In the genomic region with DNA sequence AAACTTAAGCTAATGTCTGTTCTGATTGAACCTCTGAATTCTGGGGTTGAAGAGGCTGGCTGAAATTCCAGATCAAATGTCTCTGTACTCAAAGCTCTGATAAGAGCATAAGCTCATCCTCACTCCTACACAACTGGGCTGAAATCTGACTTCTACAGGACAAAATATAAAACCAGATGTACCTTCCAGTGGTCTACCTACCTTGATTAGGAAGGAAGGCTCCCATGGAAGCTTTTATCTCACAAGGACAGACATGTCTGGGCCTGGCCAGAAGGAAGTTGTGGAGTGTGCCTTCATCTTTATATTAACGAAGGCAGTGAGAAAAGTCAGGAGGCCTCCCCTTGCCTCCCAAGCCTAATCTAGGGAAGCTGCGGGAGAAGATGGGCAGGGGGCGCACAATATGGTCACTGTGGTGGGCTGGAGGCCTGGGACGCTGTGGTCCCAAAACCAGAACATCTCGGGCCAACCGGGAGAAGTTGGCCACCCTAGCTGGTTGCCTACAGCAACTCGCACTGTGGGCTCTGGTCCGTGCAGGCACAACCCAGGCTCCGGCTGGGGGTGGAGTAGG, we compare ENCODE assay signal across 1 cellular context.
TF ChIP-seq lines count a peak whose summit lies in the region.

No MANE protein-coding gene starts in this region.

TF ChIP-seq in K562, 482 proteins besides CTCF, POLR2A, EP300 and RAD21 (continued from another document and continues in another):
- TF ChIP-seq, protein P1, sequence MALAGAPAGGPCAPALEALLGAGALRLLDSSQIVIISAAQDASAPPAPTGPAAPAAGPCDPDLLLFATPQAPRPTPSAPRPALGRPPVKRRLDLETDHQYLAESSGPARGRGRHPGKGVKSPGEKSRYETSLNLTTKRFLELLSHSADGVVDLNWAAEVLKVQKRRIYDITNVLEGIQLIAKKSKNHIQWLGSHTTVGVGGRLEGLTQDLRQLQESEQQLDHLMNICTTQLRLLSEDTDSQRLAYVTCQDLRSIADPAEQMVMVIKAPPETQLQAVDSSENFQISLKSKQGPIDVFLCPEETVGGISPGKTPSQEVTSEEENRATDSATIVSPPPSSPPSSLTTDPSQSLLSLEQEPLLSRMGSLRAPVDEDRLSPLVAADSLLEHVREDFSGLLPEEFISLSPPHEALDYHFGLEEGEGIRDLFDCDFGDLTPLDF (CRISPR knock-in tag; IDR thresholded peaks at IDR 0.05) = no peak
- TF ChIP-seq GATAD2A (IDR thresholded peaks at IDR 0.05) (no peak), NFE2 (IDR thresholded peaks at IDR 0.05; ENCODE audit: low read depth) (0 out of 2 replicates have a peak, but pooled peaks have one; percentile 23), POU5F1 (IDR thresholded peaks at IDR 0.05; ENCODE audit: borderline replicate concordance, low read depth, low read length, partially characterized antibody) (no peak), SMAD2 (IDR thresholded peaks at IDR 0.05; ENCODE audit: low read depth, low read length) (no peak), GATA2 (CRISPR knock-in tag; IDR thresholded peaks at IDR 0.05) (peak; percentile 79; the same call in 1 of the 2 replicates), ZNF224 (CRISPR knock-in tag; IDR thresholded peaks at IDR 0.05) (no peak), ETV6 (IDR thresholded peaks at IDR 0.05; ENCODE audit: borderline replicate concordance in 1 of 2, low read depth in 2 of 2, low read length in 1 of 2) (0 out of 4 replicates have a peak, but pooled peaks of 1 of the 2 experiments have one; percentile 44), ETV6 (CRISPR knock-in tag; IDR thresholded peaks at IDR 0.05; ENCODE audit: borderline replicate concordance) (no peak), CBFA2T3 (IDR thresholded peaks at IDR 0.05) (peak; percentile 97), NR4A1 (CRISPR knock-in tag; IDR thresholded peaks at IDR 0.05) (no peak), NR4A1 (tag; IDR thresholded peaks at IDR 0.05) (no peak), PRPF4 (IDR thresholded peaks at IDR 0.05; ENCODE audit: insufficient read depth, low read depth, low read length, poor library complexity, severe bottlenecking) (no peak), HDAC6 (IDR thresholded peaks at IDR 0.05; ENCODE audit: low read depth, low read length) (no peak), BRF1 (IDR thresholded peaks at IDR 0.05; ENCODE audit: borderline replicate concordance, extremely low read depth, insufficient read length) (no peak), RBM34 (IDR thresholded peaks at IDR 0.05; ENCODE audit: borderline replicate concordance, insufficient read depth, low read length) (no peak), ELF4 (CRISPR knock-in tag; IDR thresholded peaks at IDR 0.05) (no peak), YBX1 (IDR thresholded peaks at IDR 0.05) (no peak), ZNF282 (CRISPR knock-in tag; IDR thresholded peaks at IDR 0.05) (no peak), STAT5A (IDR thresholded peaks at IDR 0.05; ENCODE audit: borderline replicate concordance, low read length) (peak; percentile 85), XRCC4 (IDR thresholded peaks at IDR 0.05; ENCODE audit: extremely low read depth, insufficient read depth, insufficient read length) (no peak), ZNF766 (CRISPR knock-in tag; conservative IDR thresholded peaks at IDR 0.05) (no peak)
- TF ChIP-seq, protein P2, sequence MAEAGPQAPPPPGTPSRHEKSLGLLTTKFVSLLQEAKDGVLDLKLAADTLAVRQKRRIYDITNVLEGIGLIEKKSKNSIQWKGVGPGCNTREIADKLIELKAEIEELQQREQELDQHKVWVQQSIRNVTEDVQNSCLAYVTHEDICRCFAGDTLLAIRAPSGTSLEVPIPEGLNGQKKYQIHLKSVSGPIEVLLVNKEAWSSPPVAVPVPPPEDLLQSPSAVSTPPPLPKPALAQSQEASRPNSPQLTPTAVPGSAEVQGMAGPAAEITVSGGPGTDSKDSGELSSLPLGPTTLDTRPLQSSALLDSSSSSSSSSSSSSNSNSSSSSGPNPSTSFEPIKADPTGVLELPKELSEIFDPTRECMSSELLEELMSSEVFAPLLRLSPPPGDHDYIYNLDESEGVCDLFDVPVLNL (CRISPR knock-in tag; IDR thresholded peaks at IDR 0.05; ENCODE audit: low read depth) = no peak
- TF ChIP-seq, protein P3, sequence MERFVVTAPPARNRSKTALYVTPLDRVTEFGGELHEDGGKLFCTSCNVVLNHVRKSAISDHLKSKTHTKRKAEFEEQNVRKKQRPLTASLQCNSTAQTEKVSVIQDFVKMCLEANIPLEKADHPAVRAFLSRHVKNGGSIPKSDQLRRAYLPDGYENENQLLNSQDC (CRISPR knock-in tag; IDR thresholded peaks at IDR 0.05) = no peak
- TF ChIP-seq, protein P4, sequence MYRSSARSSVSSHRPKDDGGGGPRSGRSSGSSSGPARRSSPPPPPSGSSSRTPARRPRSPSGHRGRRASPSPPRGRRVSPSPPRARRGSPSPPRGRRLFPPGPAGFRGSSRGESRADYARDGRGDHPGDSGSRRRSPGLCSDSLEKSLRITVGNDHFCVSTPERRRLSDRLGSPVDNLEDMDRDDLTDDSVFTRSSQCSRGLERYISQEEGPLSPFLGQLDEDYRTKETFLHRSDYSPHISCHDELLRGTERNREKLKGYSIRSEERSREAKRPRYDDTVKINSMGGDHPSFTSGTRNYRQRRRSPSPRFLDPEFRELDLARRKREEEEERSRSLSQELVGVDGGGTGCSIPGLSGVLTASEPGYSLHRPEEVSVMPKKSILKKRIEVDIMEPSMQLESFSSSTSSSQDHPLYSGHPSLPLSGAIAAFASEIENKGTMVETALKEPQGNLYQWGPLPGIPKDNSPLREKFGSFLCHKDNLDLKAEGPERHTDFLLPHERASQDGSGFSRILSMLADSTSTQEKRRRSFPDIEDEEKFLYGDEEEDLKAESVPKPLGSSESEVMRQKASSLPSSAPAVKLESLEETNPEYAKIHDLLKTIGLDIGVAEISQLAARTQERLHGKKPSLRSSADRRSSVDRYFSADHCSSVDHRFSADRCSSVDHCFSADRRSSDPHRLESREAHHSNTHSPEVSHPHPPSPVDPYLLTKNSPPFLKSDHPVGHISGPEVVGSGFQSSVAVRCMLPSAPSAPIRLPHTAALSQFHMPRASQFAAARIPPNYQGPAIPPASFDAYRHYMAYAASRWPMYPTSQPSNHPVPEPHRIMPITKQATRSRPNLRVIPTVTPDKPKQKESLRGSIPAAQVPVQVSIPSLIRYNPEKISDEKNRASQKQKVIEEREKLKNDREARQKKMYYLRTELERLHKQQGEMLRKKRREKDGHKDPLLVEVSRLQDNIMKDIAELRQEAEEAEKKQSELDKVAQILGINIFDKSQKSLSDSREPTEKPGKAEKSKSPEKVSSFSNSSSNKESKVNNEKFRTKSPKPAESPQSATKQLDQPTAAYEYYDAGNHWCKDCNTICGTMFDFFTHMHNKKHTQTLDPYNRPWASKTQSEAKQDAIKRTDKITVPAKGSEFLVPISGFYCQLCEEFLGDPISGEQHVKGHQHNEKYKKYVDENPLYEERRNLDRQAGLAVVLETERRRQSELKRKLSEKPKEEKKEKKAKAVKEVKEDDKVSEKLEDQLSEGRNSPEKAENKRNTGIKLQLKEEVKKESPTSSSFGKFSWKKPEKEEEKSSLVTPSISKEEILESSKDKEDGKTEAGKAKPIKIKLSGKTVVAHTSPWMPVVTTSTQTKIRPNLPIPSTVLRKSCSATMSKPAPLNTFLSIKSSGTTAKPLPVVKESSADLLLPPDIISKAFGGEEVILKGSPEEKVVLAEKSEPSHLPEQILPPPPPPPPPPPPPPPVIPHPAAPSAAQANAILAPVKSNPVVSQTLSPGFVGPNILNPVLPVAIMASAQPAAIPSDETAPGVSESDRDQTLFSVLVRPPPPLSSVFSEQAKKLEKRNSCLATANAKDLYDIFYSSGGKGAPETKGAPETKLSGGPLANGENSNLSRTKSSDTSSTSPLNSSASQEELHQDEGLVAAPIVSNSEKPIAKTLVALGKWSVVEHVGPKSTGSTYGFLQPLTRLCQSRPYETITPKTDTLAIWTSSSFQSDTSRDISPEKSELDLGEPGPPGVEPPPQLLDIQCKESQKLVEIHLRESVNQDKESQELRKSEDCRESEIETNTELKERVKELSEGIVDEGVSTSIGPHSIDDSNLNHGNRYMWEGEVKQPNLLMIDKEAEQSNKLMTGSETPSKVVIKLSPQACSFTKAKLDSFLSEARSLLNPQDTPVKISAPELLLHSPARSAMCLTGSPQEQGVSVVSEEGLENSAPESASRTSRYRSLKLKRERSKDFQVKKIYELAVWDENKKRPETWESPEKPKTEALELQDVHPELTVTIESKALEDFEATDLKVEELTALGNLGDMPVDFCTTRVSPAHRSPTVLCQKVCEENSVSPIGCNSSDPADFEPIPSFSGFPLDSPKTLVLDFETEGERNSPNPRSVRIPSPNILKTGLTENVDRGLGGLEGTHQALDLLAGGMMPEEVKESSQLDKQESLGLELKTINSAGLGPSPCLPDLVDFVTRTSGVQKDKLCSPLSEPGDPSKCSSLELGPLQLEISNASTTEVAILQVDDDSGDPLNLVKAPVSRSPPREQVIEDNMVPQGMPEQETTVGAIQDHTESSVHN (IDR thresholded peaks at IDR 0.05; ENCODE audit: borderline replicate concordance in 1 of 2, low read depth in 1 of 2) = no peak
- TF ChIP-seq, protein P5, sequence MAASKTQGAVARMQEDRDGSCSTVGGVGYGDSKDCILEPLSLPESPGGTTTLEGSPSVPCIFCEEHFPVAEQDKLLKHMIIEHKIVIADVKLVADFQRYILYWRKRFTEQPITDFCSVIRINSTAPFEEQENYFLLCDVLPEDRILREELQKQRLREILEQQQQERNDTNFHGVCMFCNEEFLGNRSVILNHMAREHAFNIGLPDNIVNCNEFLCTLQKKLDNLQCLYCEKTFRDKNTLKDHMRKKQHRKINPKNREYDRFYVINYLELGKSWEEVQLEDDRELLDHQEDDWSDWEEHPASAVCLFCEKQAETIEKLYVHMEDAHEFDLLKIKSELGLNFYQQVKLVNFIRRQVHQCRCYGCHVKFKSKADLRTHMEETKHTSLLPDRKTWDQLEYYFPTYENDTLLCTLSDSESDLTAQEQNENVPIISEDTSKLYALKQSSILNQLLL (CRISPR knock-in tag; IDR thresholded peaks at IDR 0.05; ENCODE audit: borderline replicate concordance) = no peak
- TF ChIP-seq, protein P6, sequence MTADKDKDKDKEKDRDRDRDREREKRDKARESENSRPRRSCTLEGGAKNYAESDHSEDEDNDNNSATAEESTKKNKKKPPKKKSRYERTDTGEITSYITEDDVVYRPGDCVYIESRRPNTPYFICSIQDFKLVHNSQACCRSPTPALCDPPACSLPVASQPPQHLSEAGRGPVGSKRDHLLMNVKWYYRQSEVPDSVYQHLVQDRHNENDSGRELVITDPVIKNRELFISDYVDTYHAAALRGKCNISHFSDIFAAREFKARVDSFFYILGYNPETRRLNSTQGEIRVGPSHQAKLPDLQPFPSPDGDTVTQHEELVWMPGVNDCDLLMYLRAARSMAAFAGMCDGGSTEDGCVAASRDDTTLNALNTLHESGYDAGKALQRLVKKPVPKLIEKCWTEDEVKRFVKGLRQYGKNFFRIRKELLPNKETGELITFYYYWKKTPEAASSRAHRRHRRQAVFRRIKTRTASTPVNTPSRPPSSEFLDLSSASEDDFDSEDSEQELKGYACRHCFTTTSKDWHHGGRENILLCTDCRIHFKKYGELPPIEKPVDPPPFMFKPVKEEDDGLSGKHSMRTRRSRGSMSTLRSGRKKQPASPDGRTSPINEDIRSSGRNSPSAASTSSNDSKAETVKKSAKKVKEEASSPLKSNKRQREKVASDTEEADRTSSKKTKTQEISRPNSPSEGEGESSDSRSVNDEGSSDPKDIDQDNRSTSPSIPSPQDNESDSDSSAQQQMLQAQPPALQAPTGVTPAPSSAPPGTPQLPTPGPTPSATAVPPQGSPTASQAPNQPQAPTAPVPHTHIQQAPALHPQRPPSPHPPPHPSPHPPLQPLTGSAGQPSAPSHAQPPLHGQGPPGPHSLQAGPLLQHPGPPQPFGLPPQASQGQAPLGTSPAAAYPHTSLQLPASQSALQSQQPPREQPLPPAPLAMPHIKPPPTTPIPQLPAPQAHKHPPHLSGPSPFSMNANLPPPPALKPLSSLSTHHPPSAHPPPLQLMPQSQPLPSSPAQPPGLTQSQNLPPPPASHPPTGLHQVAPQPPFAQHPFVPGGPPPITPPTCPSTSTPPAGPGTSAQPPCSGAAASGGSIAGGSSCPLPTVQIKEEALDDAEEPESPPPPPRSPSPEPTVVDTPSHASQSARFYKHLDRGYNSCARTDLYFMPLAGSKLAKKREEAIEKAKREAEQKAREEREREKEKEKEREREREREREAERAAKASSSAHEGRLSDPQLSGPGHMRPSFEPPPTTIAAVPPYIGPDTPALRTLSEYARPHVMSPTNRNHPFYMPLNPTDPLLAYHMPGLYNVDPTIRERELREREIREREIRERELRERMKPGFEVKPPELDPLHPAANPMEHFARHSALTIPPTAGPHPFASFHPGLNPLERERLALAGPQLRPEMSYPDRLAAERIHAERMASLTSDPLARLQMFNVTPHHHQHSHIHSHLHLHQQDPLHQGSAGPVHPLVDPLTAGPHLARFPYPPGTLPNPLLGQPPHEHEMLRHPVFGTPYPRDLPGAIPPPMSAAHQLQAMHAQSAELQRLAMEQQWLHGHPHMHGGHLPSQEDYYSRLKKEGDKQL (CRISPR knock-in tag; IDR thresholded peaks at IDR 0.05; ENCODE audit: borderline replicate concordance) = no peak
- TF ChIP-seq, protein P7, sequence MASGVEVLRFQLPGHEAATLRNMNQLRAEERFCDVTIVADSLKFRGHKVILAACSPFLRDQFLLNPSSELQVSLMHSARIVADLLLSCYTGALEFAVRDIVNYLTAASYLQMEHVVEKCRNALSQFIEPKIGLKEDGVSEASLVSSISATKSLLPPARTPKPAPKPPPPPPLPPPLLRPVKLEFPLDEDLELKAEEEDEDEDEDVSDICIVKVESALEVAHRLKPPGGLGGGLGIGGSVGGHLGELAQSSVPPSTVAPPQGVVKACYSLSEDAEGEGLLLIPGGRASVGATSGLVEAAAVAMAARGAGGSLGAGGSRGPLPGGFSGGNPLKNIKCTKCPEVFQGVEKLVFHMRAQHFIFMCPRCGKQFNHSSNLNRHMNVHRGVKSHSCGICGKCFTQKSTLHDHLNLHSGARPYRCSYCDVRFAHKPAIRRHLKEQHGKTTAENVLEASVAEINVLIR (CRISPR knock-in tag; IDR thresholded peaks at IDR 0.05) = no peak
- TF ChIP-seq, protein P8, sequence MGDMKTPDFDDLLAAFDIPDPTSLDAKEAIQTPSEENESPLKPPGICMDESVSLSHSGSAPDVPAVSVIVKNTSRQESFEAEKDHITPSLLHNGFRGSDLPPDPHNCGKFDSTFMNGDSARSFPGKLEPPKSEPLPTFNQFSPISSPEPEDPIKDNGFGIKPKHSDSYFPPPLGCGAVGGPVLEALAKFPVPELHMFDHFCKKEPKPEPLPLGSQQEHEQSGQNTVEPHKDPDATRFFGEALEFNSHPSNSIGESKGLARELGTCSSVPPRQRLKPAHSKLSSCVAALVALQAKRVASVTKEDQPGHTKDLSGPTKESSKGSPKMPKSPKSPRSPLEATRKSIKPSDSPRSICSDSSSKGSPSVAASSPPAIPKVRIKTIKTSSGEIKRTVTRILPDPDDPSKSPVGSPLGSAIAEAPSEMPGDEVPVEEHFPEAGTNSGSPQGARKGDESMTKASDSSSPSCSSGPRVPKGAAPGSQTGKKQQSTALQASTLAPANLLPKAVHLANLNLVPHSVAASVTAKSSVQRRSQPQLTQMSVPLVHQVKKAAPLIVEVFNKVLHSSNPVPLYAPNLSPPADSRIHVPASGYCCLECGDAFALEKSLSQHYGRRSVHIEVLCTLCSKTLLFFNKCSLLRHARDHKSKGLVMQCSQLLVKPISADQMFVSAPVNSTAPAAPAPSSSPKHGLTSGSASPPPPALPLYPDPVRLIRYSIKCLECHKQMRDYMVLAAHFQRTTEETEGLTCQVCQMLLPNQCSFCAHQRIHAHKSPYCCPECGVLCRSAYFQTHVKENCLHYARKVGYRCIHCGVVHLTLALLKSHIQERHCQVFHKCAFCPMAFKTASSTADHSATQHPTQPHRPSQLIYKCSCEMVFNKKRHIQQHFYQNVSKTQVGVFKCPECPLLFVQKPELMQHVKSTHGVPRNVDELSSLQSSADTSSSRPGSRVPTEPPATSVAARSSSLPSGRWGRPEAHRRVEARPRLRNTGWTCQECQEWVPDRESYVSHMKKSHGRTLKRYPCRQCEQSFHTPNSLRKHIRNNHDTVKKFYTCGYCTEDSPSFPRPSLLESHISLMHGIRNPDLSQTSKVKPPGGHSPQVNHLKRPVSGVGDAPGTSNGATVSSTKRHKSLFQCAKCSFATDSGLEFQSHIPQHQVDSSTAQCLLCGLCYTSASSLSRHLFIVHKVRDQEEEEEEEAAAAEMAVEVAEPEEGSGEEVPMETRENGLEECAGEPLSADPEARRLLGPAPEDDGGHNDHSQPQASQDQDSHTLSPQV (IDR thresholded peaks at IDR 0.05) = no peak
